Comparison of ENCODE assay signal across 8 cellular contexts in the genomic region with DNA sequence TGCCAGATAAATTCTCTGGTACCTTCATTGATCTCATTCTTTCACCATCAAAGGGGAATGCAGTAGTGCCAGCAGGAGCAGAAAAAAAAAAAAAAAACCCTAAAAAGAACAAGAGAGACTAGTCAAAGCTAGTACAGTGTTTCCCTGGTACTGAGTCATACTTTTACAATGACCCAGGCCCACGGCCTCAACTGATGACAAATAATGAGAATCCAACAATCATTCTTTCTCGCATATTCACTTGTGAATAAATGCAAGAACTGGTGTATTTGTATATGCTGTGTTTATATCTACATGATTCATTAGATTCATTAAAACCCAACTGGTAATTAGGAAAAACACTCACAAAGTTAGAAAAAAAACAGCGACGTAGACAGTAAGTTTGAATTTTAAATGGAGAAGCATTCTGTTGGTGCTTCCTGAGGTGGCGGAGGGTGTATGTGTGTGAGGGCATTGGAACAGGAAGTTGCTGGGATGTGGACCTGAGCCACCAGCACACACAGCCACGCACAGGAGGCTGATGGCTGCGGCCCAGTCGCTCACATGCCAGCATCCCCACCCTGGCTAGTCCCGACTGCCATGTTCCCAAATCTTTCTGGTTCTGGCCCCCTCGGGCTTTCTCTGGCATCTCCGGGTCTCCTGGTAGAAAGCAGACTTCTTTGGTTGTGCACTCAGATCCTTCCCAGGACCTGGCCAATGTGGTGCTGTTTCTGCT.
DNase-seq lines count a peak whose midpoint lies in the region; ATAC-seq and TF ChIP-seq lines count a peak whose summit lies in the region.

No MANE protein-coding gene starts in this region.

- H3K9ac ChIP-seq in KMS-11 (no peak overlapping the region), neural progenitor cell (no peak overlapping the region)

- peak overlapping the region; percentile 82 for H3K27ac Mint-ChIP-seq in activated naive CD8-positive, alpha-beta T cell treated with anti-CD3 and anti-CD28 coated beads, Interleukin-2, amount 10 ng/mL, durations not matched to agents 7 days and 5 days
- peak overlapping the region; percentile 42 for H3K27ac Mint-ChIP-seq in neural progenitor cell

- H3K4me1 ChIP-seq in KMS-11 (ENCODE audit: low read depth, poor library complexity, severe bottlenecking) (peaks cover 39% of the 10 kb centered on the region), neural progenitor cell (peaks cover 25% of the 10 kb centered on the region), BE2C (peaks cover 20% of the 10 kb centered on the region)

- H3K36me3 Mint-ChIP-seq in activated naive CD8-positive, alpha-beta T cell treated with anti-CD3 and anti-CD28 coated beads, Interleukin-2, amount 10 ng/mL, durations not matched to agents 7 days and 5 days = peaks cover 5% of the 10 kb centered on the region
- H3K36me3 Mint-ChIP-seq in neural progenitor cell = no peaks in the 10 kb centered on the region

- peaks cover 10% of the 10 kb centered on the region for H3F3A ChIP-seq in neural progenitor cell (ENCODE audit: low read depth)

- H3K79me2 ChIP-seq in KMS-11 (ENCODE audit: insufficient read depth, low read depth) (no peaks in the 10 kb centered on the region), neural progenitor cell (ENCODE audit: low read depth) (no peaks in the 10 kb centered on the region)

- H3K9me3 ChIP-seq in neural progenitor cell (ENCODE audit: low read depth) = no peaks in the 10 kb centered on the region
- no peaks in the 10 kb centered on the region for H3K9me3 ChIP-seq in BE2C

- H3K4me2 ChIP-seq in KMS-11 (peak overlapping the region; percentile 33), neural progenitor cell (no peak overlapping the region)

- H3K27ac ChIP-seq in KMS-11 = peak overlapping the region; percentile 21; the same call in 1 of the 2 replicates
- no peak overlapping the region for H3K27ac ChIP-seq in neural progenitor cell

- H3K36me3 ChIP-seq in KMS-11 (ENCODE audit: insufficient read depth) (no peaks in the 10 kb centered on the region), neural progenitor cell (no peaks in the 10 kb centered on the region), BE2C (no peaks in the 10 kb centered on the region)

- POLR2A ChIA-PET in activated naive CD8-positive, alpha-beta T cell treated with anti-CD3 and anti-CD28 coated beads, Interleukin-2, amount 10 ng/mL, durations not matched to agents 7 days and 5 days (lab: Charles Lee) = interaction anchor here (1.0 to 1.7 kb wide), 5 partner anchors 22 to 131 kb away, joined by 3 to 17 read pairs (median 4); a partner anchor contains a TSS

- H3K4me1 Mint-ChIP-seq in activated naive CD8-positive, alpha-beta T cell treated with anti-CD3 and anti-CD28 coated beads, Interleukin-2, amount 10 ng/mL, durations not matched to agents 7 days and 5 days = peaks cover 44% of the 10 kb centered on the region
- H3K4me1 Mint-ChIP-seq in neural progenitor cell = peaks cover 82% of the 10 kb centered on the region

- no peaks in the 10 kb centered on the region for H3K9me3 Mint-ChIP-seq in activated naive CD8-positive, alpha-beta T cell treated with anti-CD3 and anti-CD28 coated beads, Interleukin-2, amount 10 ng/mL, durations not matched to agents 7 days and 5 days
- no peaks in the 10 kb centered on the region for H3K9me3 Mint-ChIP-seq in neural progenitor cell

- ATAC-seq in GM21526 (IDR thresholded peaks at IDR 0.05; ENCODE audit: low FRiP score, unreplicated experiment) = peak; percentile 44
- peak; percentile 63 for ATAC-seq in activated naive CD8-positive, alpha-beta T cell treated with anti-CD3 and anti-CD28 coated beads, Interleukin-2, amount 10 ng/mL, durations not matched to agents 7 days and 5 days (ENCODE audit: low read depth)

- DNase-seq in EH (ENCODE audit: low read depth) = peak; percentile 93
- DNase-seq in activated naive CD8-positive, alpha-beta T cell treated with anti-CD3 and anti-CD28 coated beads, Interleukin-2, amount 10 ng/mL, durations not matched to agents 7 days and 5 days = no peak
- no peak for DNase-seq in neural progenitor cell (ENCODE audit: low spot score)
- no peak for DNase-seq in BE2C
- no peak for DNase-seq in NCI-H1694 (lab: John Stamatoyannopoulos, UW)
- no peak for DNase-seq in NCI-H1436 (lab: John Stamatoyannopoulos, UW)

- H3K27me3 ChIP-seq in KMS-11 (ENCODE audit: insufficient read depth, low read depth) = no peaks in the 10 kb centered on the region
- H3K27me3 ChIP-seq in neural progenitor cell = no peaks in the 10 kb centered on the region
- no peaks in the 10 kb centered on the region for H3K27me3 ChIP-seq in BE2C

- TF ChIP-seq CTCF in KMS-11 (conservative IDR thresholded peaks at IDR 0.05; ENCODE audit: low read depth, low read length) (no peak), neural progenitor cell (IDR thresholded peaks at IDR 0.05) (no peak), BE2C (IDR thresholded peaks at IDR 0.05; ENCODE audit: low read depth, low read length) (no peak)

- H3K27me3 Mint-ChIP-seq in activated naive CD8-positive, alpha-beta T cell treated with anti-CD3 and anti-CD28 coated beads, Interleukin-2, amount 10 ng/mL, durations not matched to agents 7 days and 5 days = no peaks in the 10 kb centered on the region
- peaks cover 19% of the 10 kb centered on the region for H3K27me3 Mint-ChIP-seq in neural progenitor cell (ENCODE audit: insufficient read depth, low read depth)

- H2AFZ ChIP-seq in KMS-11 (ENCODE audit: low read depth) (no peak overlapping the region), neural progenitor cell (replicated peaks) (no peak overlapping the region)

- H4K20me1 ChIP-seq in KMS-11 (ENCODE audit: insufficient read depth) (no peaks in the 10 kb centered on the region), neural progenitor cell (ENCODE audit: low read depth) (no peaks in the 10 kb centered on the region)

- no peak overlapping the region for H3K4me3 ChIP-seq in KMS-11 (IDR thresholded peaks at IDR 0.05; ENCODE audit: insufficient read depth, low read depth, low read length)
- no peak overlapping the region for H3K4me3 ChIP-seq in neural progenitor cell
- no peak overlapping the region for H3K4me3 ChIP-seq in BE2C (ENCODE audit: low read depth, low read length)

- H3K4me3 Mint-ChIP-seq in activated naive CD8-positive, alpha-beta T cell treated with anti-CD3 and anti-CD28 coated beads, Interleukin-2, amount 10 ng/mL, durations not matched to agents 7 days and 5 days = peak overlapping the region; percentile 42
- H3K4me3 Mint-ChIP-seq in neural progenitor cell = no peak overlapping the region
